Comparison of ENCODE assay signal across 2 cellular contexts in genomic region chr15:54618120-54618519, GRCh38.
TF ChIP-seq lines count a peak whose summit lies in the region.

No MANE protein-coding gene starts in this region.

TF ChIP-seq in HepG2, 621 proteins besides CTCF, POLR2A, EP300 and RAD21 (continued from another document and continues in another):
- no peak for TF ChIP-seq ZNF513 (CRISPR knock-in tag; conservative IDR thresholded peaks at IDR 0.05)
- no peak for TF ChIP-seq SOX13 (IDR thresholded peaks at IDR 0.05)
- TF ChIP-seq SOX13 (CRISPR knock-in tag; conservative IDR thresholded peaks at IDR 0.05 in 1 of 2, IDR thresholded peaks at IDR 0.05 in 1 of 2) = peak in 1 of 2 experiments; percentile 73; a peak in 2 of 4 replicates
- no peak for TF ChIP-seq DDIT3 (CRISPR knock-in tag; IDR thresholded peaks at IDR 0.05)
- peak; percentile 18; the same call in 1 of the 2 replicates for TF ChIP-seq GATAD2A (CRISPR knock-in tag; IDR thresholded peaks at IDR 0.05)
- no peak for TF ChIP-seq NR0B2 (CRISPR knock-in tag; IDR thresholded peaks at IDR 0.05)
- peak; percentile 68; the same call in 1 of the 2 replicates for TF ChIP-seq SOX5 (CRISPR knock-in tag; IDR thresholded peaks at IDR 0.05; ENCODE audit: borderline replicate concordance)
- no peak for TF ChIP-seq GPN1 (CRISPR knock-in tag; IDR thresholded peaks at IDR 0.05; ENCODE audit: borderline replicate concordance)
- TF ChIP-seq PRDM4 (CRISPR knock-in tag; IDR thresholded peaks at IDR 0.05; ENCODE audit: borderline replicate concordance) = no peak
- TF ChIP-seq NR2C2 (CRISPR knock-in tag; IDR thresholded peaks at IDR 0.05; ENCODE audit: borderline replicate concordance) = no peak
- peak; percentile 15; the same call in 1 of the 2 replicates for TF ChIP-seq FOSL1 (CRISPR knock-in tag; IDR thresholded peaks at IDR 0.05; ENCODE audit: borderline replicate concordance)
- peak; percentile 38; the same call in 1 of the 2 replicates for TF ChIP-seq CEBPB (IDR thresholded peaks at IDR 0.05; ENCODE audit: borderline replicate concordance, low read depth, low read length)
- no peak for TF ChIP-seq ZNF790 (CRISPR knock-in tag; IDR thresholded peaks at IDR 0.05; ENCODE audit: borderline replicate concordance)
- no peak for TF ChIP-seq BRCA1 (CRISPR knock-in tag; IDR thresholded peaks at IDR 0.05)
- TF ChIP-seq ARID5B (CRISPR knock-in tag; IDR thresholded peaks at IDR 0.05) = peak; percentile 70
- TF ChIP-seq MED8 (CRISPR knock-in tag; IDR thresholded peaks at IDR 0.05; ENCODE audit: insufficient replicate concordance) = no peak
- TF ChIP-seq ISL2 (CRISPR knock-in tag; IDR thresholded peaks at IDR 0.05) = no peak

TF ChIP-seq in GM12878, 131 proteins besides CTCF, POLR2A, EP300 and RAD21 (continued from another document):
- TF ChIP-seq SIX5 (IDR thresholded peaks at IDR 0.05; ENCODE audit: low read depth, low read length, severe bottlenecking) = no peak
TF ChIP-seq in GM12878: peak in this region for 0.
